In genomic region chr5:125582358-125582757, GRCh38 we compare ENCODE assay signal across 26 cellular contexts.
A peak's percentile ranks its signal among the peaks of the same experiment; 100 is the strongest.
DNase-seq lines count a peak whose midpoint lies in the region; ATAC-seq, FAIRE-seq and TF ChIP-seq lines count a peak whose summit lies in the region.
"Had no signal": no experiment of that assay in that cellular context is flagged by ENCODE, and none has a peak within 500 bp of the region (broad histone marks: within the 10 kb centered on the region; RNA-seq: fewer than 3 reads in every experiment).

No MANE protein-coding gene starts in this region.

- no peaks in the 10 kb centered on the region for H3K36me3 ChIP-seq in MG63
- no peaks in the 10 kb centered on the region for H3K36me3 ChIP-seq in heart right ventricle
- H3K36me3 ChIP-seq: pancreas had no signal

- no peak overlapping the region for H3K4me3 Mint-ChIP-seq in activated T-helper 1 cell treated with anti-CD3 and anti-CD28 coated beads, Interleukin-12 subunit alpha, Interleukin-12 subunit beta, Interleukin-2, Interleukin-4 antibody, amounts not matched to agents 30 ng/mL and 10 ng/mL and 1 ng/mL, durations not matched to agents 14 hours and 24 hours and 36 hours
- H3K4me3 Mint-ChIP-seq: stimulated activated naive B cell treated with anti-CD40 and anti-IgM and Interleukin-4, amounts not matched to agents 10 μg/mL and 1 μg/mL and 100 μg/mL, for 72 hours; T-helper 17 cell had no signal

- no peaks in the 10 kb centered on the region for H3K27me3 ChIP-seq in MG63
- H3K27me3 ChIP-seq in heart right ventricle: no peaks in the 10 kb centered on the region
- H3K27me3 ChIP-seq: pancreas, testis had no signal

- H3K4me3 ChIP-seq in MG63 (no peak overlapping the region), choroid plexus epithelial cell (ENCODE audit: low read depth, low read length) (no peak overlapping the region), heart right ventricle (no peak overlapping the region)
- H3K4me3 ChIP-seq: K562, pancreas, testis had no signal

- peaks cover 0 to 26% (median 11%) of the 10 kb centered on the region in 9 donors for H3K4me1 ChIP-seq in heart right ventricle
- H3K4me1 ChIP-seq: pancreas, testis had no signal

- no peak for FAIRE-seq in frontal cortex (lab: Jason Lieb, UNC)
- FAIRE-seq: G401.6, K562, pancreas had no signal

- no peak overlapping the region for H3K27ac ChIP-seq in heart right ventricle
- H3K27ac ChIP-seq: pancreas, testis had no signal

- H3K4me1 Mint-ChIP-seq in activated T-helper 1 cell treated with anti-CD3 and anti-CD28 coated beads, Interleukin-12 subunit alpha, Interleukin-12 subunit beta, Interleukin-2, Interleukin-4 antibody, amounts not matched to agents 30 ng/mL and 10 ng/mL and 1 ng/mL, durations not matched to agents 14 hours and 24 hours and 36 hours (ENCODE audit: low read depth): no peaks in the 10 kb centered on the region
- H3K4me1 Mint-ChIP-seq: stimulated activated naive B cell treated with anti-CD40 and anti-IgM and Interleukin-4, amounts not matched to agents 10 μg/mL and 1 μg/mL and 100 μg/mL, for 72 hours; T-helper 17 cell had no signal

- H3K36me3 Mint-ChIP-seq in activated T-helper 1 cell treated with anti-CD3 and anti-CD28 coated beads, Interleukin-12 subunit alpha, Interleukin-12 subunit beta, Interleukin-2, Interleukin-4 antibody, amounts not matched to agents 30 ng/mL and 10 ng/mL and 1 ng/mL, durations not matched to agents 14 hours and 24 hours and 36 hours (ENCODE audit: low read depth): no peaks in the 10 kb centered on the region
- H3K36me3 Mint-ChIP-seq: stimulated activated naive B cell treated with anti-CD40 and anti-IgM and Interleukin-4, amounts not matched to agents 10 μg/mL and 1 μg/mL and 100 μg/mL, for 72 hours had no signal

- 76 to 82% methylated on average over 1 of the region's 1 CpG for WGBS in heart right ventricle, 2 donors

- peaks cover 11% of the 10 kb centered on the region for H3K9me3 Mint-ChIP-seq in activated T-helper 1 cell treated with anti-CD3 and anti-CD28 coated beads, Interleukin-12 subunit alpha, Interleukin-12 subunit beta, Interleukin-2, Interleukin-4 antibody, amounts not matched to agents 30 ng/mL and 10 ng/mL and 1 ng/mL, durations not matched to agents 14 hours and 24 hours and 36 hours

- H3K27me3 Mint-ChIP-seq in activated T-helper 1 cell treated with anti-CD3 and anti-CD28 coated beads, Interleukin-12 subunit alpha, Interleukin-12 subunit beta, Interleukin-2, Interleukin-4 antibody, amounts not matched to agents 30 ng/mL and 10 ng/mL and 1 ng/mL, durations not matched to agents 14 hours and 24 hours and 36 hours (ENCODE audit: insufficient read depth): no peaks in the 10 kb centered on the region
- H3K27me3 Mint-ChIP-seq: T-helper 17 cell had no signal

- DNase-seq in MG63 (peak; percentile 33), choroid plexus epithelial cell (ENCODE audit: low read depth) (peak; percentile 35), heart right ventricle (peak in 1 of 2 donors; percentile 12), sciatic nerve (ENCODE audit: low spot score) (peak; percentile 59), frontal cortex (ENCODE audit: low spot score in 2 of 2) (no peak)
- no peak for DNase-seq in activated T-helper 1 cell treated with anti-CD3 and anti-CD28 coated beads, Interleukin-12 subunit alpha, Interleukin-12 subunit beta, Interleukin-2, Interleukin-4 antibody, amounts not matched to agents 30 ng/mL and 10 ng/mL and 1 ng/mL, durations not matched to agents 14 hours and 24 hours and 36 hours (ENCODE audit: low spot score)
- no peak for DNase-seq in activated CD4-positive, CD25-positive, alpha-beta regulatory T cell (lab: John Stamatoyannopoulos, UW)
- DNase-seq: activated CD4-positive, alpha-beta T cell treated with anti-CD3 and anti-CD28 coated beads for 48 hours; activated gamma-delta T cell; activated T-cell treated with anti-CD3 and anti-CD28 coated beads, Interleukin-2, amount 50 U/mL, for 1 hour; C1 segment of cervical spinal cord; COR-L47; H7; islet precursor cell; NCI-H345; OCI-M1; pancreas; retina; stimulated activated CD4-positive, alpha-beta T cell treated with anti-CD3 and anti-CD28 coated beads, Interleukin-4, amount 100 ng/mL, for 4 hours; stimulated activated naive B cell treated with anti-CD40 and anti-IgM and Interleukin-4, amounts not matched to agents 10 μg/mL and 1 μg/mL and 100 μg/mL, for 72 hours; T-helper 17 cell; testis had no signal

- TF ChIP-seq CTCF in choroid plexus epithelial cell (conservative IDR thresholded peaks at IDR 0.05; ENCODE audit: low read depth, low read length) (no peak), heart right ventricle (IDR thresholded peaks at IDR 0.05) (no peak)

- peak in 7 of 8 donors; percentile 19 to 68 (median 59) for ATAC-seq in heart right ventricle
- ATAC-seq in sciatic nerve: peak; percentile 67
- ATAC-seq in GM18520 (IDR thresholded peaks at IDR 0.05; ENCODE audit: unreplicated experiment): no peak
- ATAC-seq: K562; SK-N-SH treated with all-trans-retinoic acid at 6 μM for 48 hours; stimulated activated naive B cell treated with anti-CD40 and anti-IgM and Interleukin-4, amounts not matched to agents 10 μg/mL and 1 μg/mL and 100 μg/mL, for 72 hours; T-helper 17 cell had no signal

- intact Hi-C loops in heart right ventricle (cut with DNase I): loop anchor here in 1 of 10 donors (5.0 to 10.0 kb wide), 2 partner anchors 98 to 490 kb away; no protein-coding TSS in a partner anchor
- intact Hi-C loops in sciatic nerve (cut with DNase I): no loop called here
- intact Hi-C loops in activated T-helper 1 cell treated with anti-CD3 and anti-CD28 coated beads, Interleukin-12 subunit alpha, Interleukin-12 subunit beta, Interleukin-2, Interleukin-4 antibody, amounts not matched to agents 30 ng/mL and 10 ng/mL and 1 ng/mL, durations not matched to agents 14 hours and 24 hours and 36 hours (cut with micrococcal nuclease): no loop called here

- H3K9me3 ChIP-seq in MG63 (no peaks in the 10 kb centered on the region), heart right ventricle (peaks cover 0 to 3% (median 0%) of the 10 kb centered on the region in 11 donors)
- H3K9me3 ChIP-seq: pancreas, testis had no signal

- no peak overlapping the region for H3K27ac Mint-ChIP-seq in activated T-helper 1 cell treated with anti-CD3 and anti-CD28 coated beads, Interleukin-12 subunit alpha, Interleukin-12 subunit beta, Interleukin-2, Interleukin-4 antibody, amounts not matched to agents 30 ng/mL and 10 ng/mL and 1 ng/mL, durations not matched to agents 14 hours and 24 hours and 36 hours
- H3K27ac Mint-ChIP-seq: stimulated activated naive B cell treated with anti-CD40 and anti-IgM and Interleukin-4, amounts not matched to agents 10 μg/mL and 1 μg/mL and 100 μg/mL, for 72 hours; T-helper 17 cell had no signal

Comparison
In these comparisons a context has a peak if more than half of its experiments do, and no peak if none do; other contexts are left out.
1. DNase-seq: peak in MG63 (single experiment), choroid plexus epithelial cell (single experiment) and sciatic nerve (single experiment); none in activated T-helper 1 cell treated with anti-CD3 and anti-CD28 coated beads, Interleukin-12 subunit alpha, Interleukin-12 subunit beta, Interleukin-2, Interleukin-4 antibody, amounts not matched to agents 30 ng/mL and 10 ng/mL and 1 ng/mL, durations not matched to agents 14 hours and 24 hours and 36 hours (single experiment), frontal cortex (0 of 2) and activated CD4-positive, CD25-positive, alpha-beta regulatory T cell (0 of 4).